Comparison of ENCODE assay signal across 10 cellular contexts in genomic region chr9:114097613-114098020, GRCh38. TPM values are rescaled to one million over a fixed set of nuclear protein-coding genes. Genes with fewer than 3 reads are reported as not detected.
A peak's percentile ranks its signal among the peaks of the same experiment; 100 is the strongest.
DNase-seq lines count a peak whose midpoint lies in the region; ATAC-seq, FAIRE-seq and TF ChIP-seq lines count a peak whose summit lies in the region.
"Had no signal": no experiment of that assay in that cellular context is flagged by ENCODE, and none has a peak within 500 bp of the region (broad histone marks: within the 10 kb centered on the region; RNA-seq: fewer than 3 reads in every experiment).

No MANE protein-coding gene starts in this region.

- in situ Hi-C loops in HepG2 (cut with HindIII; ENCODE audit: extremely low pct_ligation_motif_present, low pct_unique_long_range_greater_than_20kb), result loop anchor here (5.0 kb wide), 1 partner anchor 195 kb away; no protein-coding TSS in a partner anchor

- TF ChIP-seq CTCF in HepG2 (CRISPR knock-in tag; IDR thresholded peaks at IDR 0.05), result no peak
- TF ChIP-seq CTCF in thyroid gland (IDR thresholded peaks at IDR 0.05), result no peak

- intact Hi-C loops in activated T-helper 2 cell treated with anti-CD3 and anti-CD28 coated beads, Interferon-gamma antibody, Interleukin-2, Interleukin-4, amounts not matched to agents 10 μg/mL and 5 μg/mL and 100 μg/mL, durations not matched to agents 14 hours and 24 hours and 36 hours (cut with micrococcal nuclease), result no loop called here
- intact Hi-C loops in HepG2 (cut with micrococcal nuclease; ENCODE audit: unreplicated experiment) (no loop called here), thyroid gland (cut with DNase I) (no loop called here)

- H3K4me1 ChIP-seq in HepG2 (ENCODE audit: insufficient read depth, low read length) (peaks cover 53% of the 10 kb centered on the region), thyroid gland (peaks cover 7 to 16% of the 10 kb centered on the region in 2 donors)

- TF ChIP-seq POLR2A in HepG2 (IDR thresholded peaks at IDR 0.05; ENCODE audit: insufficient read depth in 1 of 2, low read depth in 2 of 2, low read length in 2 of 2), result no peak
- TF ChIP-seq POLR2A in thyroid gland (IDR thresholded peaks at IDR 0.05), result no peak

- H4K20me1 ChIP-seq in HepG2 (ENCODE audit: insufficient read depth, low read length), result no peaks in the 10 kb centered on the region

- H2AFZ ChIP-seq in HepG2 (ENCODE audit: low read length), result no peak overlapping the region

- 94% methylated on average over 18 of the region's 18 CpGs for WGBS in HepG2 (ENCODE audit: low lambda C conversion rate)
- WGBS in thyroid gland, 2 donors, result 32 to 33% methylated on average over 12 to 18 of the region's 18 CpGs

- peaks cover 40% of the 10 kb centered on the region for H3K27me3 Mint-ChIP-seq in activated T-cell treated with anti-CD3 and anti-CD28 coated beads, Interleukin-2, amount 50 U/mL, for 4 hours (ENCODE audit: low read depth)
- H3K27me3 Mint-ChIP-seq in activated T-helper 2 cell treated with anti-CD3 and anti-CD28 coated beads, Interferon-gamma antibody, Interleukin-2, Interleukin-4, amounts not matched to agents 10 μg/mL and 5 μg/mL and 100 μg/mL, durations not matched to agents 14 hours and 24 hours and 36 hours (ENCODE audit: low read depth), result peaks cover 26% of the 10 kb centered on the region

- H3K9ac ChIP-seq in HepG2 (ENCODE audit: insufficient read depth, low read depth, low read length), result no peak overlapping the region

- peak in 1 of 2 donors; percentile 6 for ATAC-seq in activated T-cell treated with anti-CD3 and anti-CD28 coated beads, Interleukin-2, amount 50 U/mL, for 4 hours
- ATAC-seq in HepG2, result no peak

- H3K4me3 Mint-ChIP-seq in activated T-cell treated with anti-CD3 and anti-CD28 coated beads, Interleukin-2, amount 50 U/mL, for 4 hours, result peak overlapping the region; percentile 46
- H3K4me3 Mint-ChIP-seq in activated T-helper 2 cell treated with anti-CD3 and anti-CD28 coated beads, Interferon-gamma antibody, Interleukin-2, Interleukin-4, amounts not matched to agents 10 μg/mL and 5 μg/mL and 100 μg/mL, durations not matched to agents 14 hours and 24 hours and 36 hours (ENCODE audit: low read depth), result peak overlapping the region; percentile 30

- H3K79me2 ChIP-seq in HepG2 (ENCODE audit: insufficient read depth, low read length), result no peaks in the 10 kb centered on the region

- no peak for TF ChIP-seq EP300 in HepG2 (IDR thresholded peaks at IDR 0.05; ENCODE audit: low read depth in 2 of 2, low read length in 2 of 2)
- no peak for TF ChIP-seq EP300 in HepG2 (CRISPR knock-in tag; IDR thresholded peaks at IDR 0.05; ENCODE audit: borderline replicate concordance)

- peaks cover 4% of the 10 kb centered on the region for H3K4me1 Mint-ChIP-seq in activated T-cell treated with anti-CD3 and anti-CD28 coated beads, Interleukin-2, amount 50 U/mL, for 4 hours (ENCODE audit: low read depth)
- H3K4me1 Mint-ChIP-seq in activated T-helper 2 cell treated with anti-CD3 and anti-CD28 coated beads, Interferon-gamma antibody, Interleukin-2, Interleukin-4, amounts not matched to agents 10 μg/mL and 5 μg/mL and 100 μg/mL, durations not matched to agents 14 hours and 24 hours and 36 hours (ENCODE audit: low read depth), result peaks cover 3% of the 10 kb centered on the region

- BruUV-seq in HepG2 (replicated peaks; lab: Mats Ljungman, UMichigan), result no TSS peak

- CTCF ChIA-PET in HepG2 (lab: Yijun Ruan, JAX; ENCODE audit: low intra/inter-chr PET ratio, low total read pairs), result no interaction called here

- H3K4me3 ChIP-seq in HepG2 (replicated peaks in 1 of 3; ENCODE audit: insufficient read depth in 1 of 3, low read depth in 2 of 3, low read length in 3 of 3) (no peak overlapping the region), thyroid gland (replicated peaks in 1 of 3) (peak overlapping the region in 2 of 3 donors; percentile 37 to 41)

- H3K36me3 Mint-ChIP-seq in activated T-cell treated with anti-CD3 and anti-CD28 coated beads, Interleukin-2, amount 50 U/mL, for 4 hours (ENCODE audit: insufficient read depth), result no peaks in the 10 kb centered on the region
- H3K36me3 Mint-ChIP-seq in activated T-helper 2 cell treated with anti-CD3 and anti-CD28 coated beads, Interferon-gamma antibody, Interleukin-2, Interleukin-4, amounts not matched to agents 10 μg/mL and 5 μg/mL and 100 μg/mL, durations not matched to agents 14 hours and 24 hours and 36 hours (ENCODE audit: low read depth), result no peaks in the 10 kb centered on the region

- H3K36me3 ChIP-seq in HepG2 (replicated peaks in 1 of 2; ENCODE audit: control insufficient read depth in 1 of 2, insufficient read depth in 2 of 2, low read length in 2 of 2) (peaks cover 3% of the 10 kb centered on the region in 2 experiments; a peak in 1 of 5 replicates), thyroid gland (peaks cover 0 to 4% of the 10 kb centered on the region in 2 donors)

- no peak overlapping the region for H3K4me2 ChIP-seq in HepG2 (ENCODE audit: low read depth, low read length)

- peaks cover 7% of the 10 kb centered on the region for H3K9me3 Mint-ChIP-seq in activated T-cell treated with anti-CD3 and anti-CD28 coated beads, Interleukin-2, amount 50 U/mL, for 4 hours
- H3K9me3 Mint-ChIP-seq in activated T-helper 2 cell treated with anti-CD3 and anti-CD28 coated beads, Interferon-gamma antibody, Interleukin-2, Interleukin-4, amounts not matched to agents 10 μg/mL and 5 μg/mL and 100 μg/mL, durations not matched to agents 14 hours and 24 hours and 36 hours, result no peaks in the 10 kb centered on the region

- POLR2A ChIA-PET in HepG2 (lab: Yijun Ruan, JAX), result interaction anchor here (2.0 kb wide), 1 partner anchor 21 kb away, joined by 5 read pairs; no protein-coding TSS in a partner anchor

- no peak for DNase-seq in activated T-cell treated with anti-CD3 and anti-CD28 coated beads, Interleukin-2, amount 50 U/mL, for 4 hours
- DNase-seq in activated T-cell treated with anti-CD3 and anti-CD28 coated beads, Interleukin-2, amount 50 U/mL, for 1 hour, result no peak
- no peak for DNase-seq in activated T-helper 2 cell treated with anti-CD3 and anti-CD28 coated beads, Interferon-gamma antibody, Interleukin-2, Interleukin-4, amounts not matched to agents 10 μg/mL and 5 μg/mL and 100 μg/mL, durations not matched to agents 14 hours and 24 hours and 36 hours (ENCODE audit: low spot score)
- DNase-seq in HepG2 (ENCODE audit: low spot score) (no peak), thyroid gland (peak; percentile 9 to 28), NCI-H2227 (lab: John Stamatoyannopoulos, UW; ENCODE audit: unreplicated experiment) (no peak), AG08395 (ENCODE audit: low spot score) (no peak)
- no peak for DNase-seq in effector CD8-positive, alpha-beta T cell (lab: John Stamatoyannopoulos, UW)
- DNase-seq: EL had no signal

- no peak for FAIRE-seq in HepG2 (lab: Jason Lieb, UNC)
- FAIRE-seq: frontal cortex had no signal

- H3K9me3 ChIP-seq in HepG2 (ENCODE audit: low read length) (peaks cover 8% of the 10 kb centered on the region), thyroid gland (no peaks in the 10 kb centered on the region)

- H3K27me3 ChIP-seq in HepG2 (ENCODE audit: control insufficient read depth in 1 of 2, insufficient read depth in 2 of 2, low read length in 2 of 2), result no peaks in the 10 kb centered on the region
- no peaks in the 10 kb centered on the region for H3K27me3 ChIP-seq in thyroid gland

- TF ChIP-seq RAD21 in HepG2 (CRISPR knock-in tag; IDR thresholded peaks at IDR 0.05), result no peak

- no peak overlapping the region for H3K27ac Mint-ChIP-seq in activated T-helper 2 cell treated with anti-CD3 and anti-CD28 coated beads, Interferon-gamma antibody, Interleukin-2, Interleukin-4, amounts not matched to agents 10 μg/mL and 5 μg/mL and 100 μg/mL, durations not matched to agents 14 hours and 24 hours and 36 hours

- H3K27ac ChIP-seq in HepG2 (ENCODE audit: extremely low read length, insufficient read depth, low read length) (no peak overlapping the region), thyroid gland (peak overlapping the region in 2 of 3 donors; percentile 28 to 88)

RNA-seq across cellular contexts. Expression of gene KIF12, which starts 1.5 kb away (rescaled TPM):
- under 1 TPM in 1 of 3 donors, not detected in 2; 0.10 TPM for total RNA-seq in activated T-cell treated with anti-CD3 and anti-CD28 coated beads, Interleukin-2, amount 50 U/mL, for 4 hours
- not detected in 2 replicates for total RNA-seq in activated T-helper 2 cell treated with anti-CD3 and anti-CD28 coated beads, Interferon-gamma antibody, Interleukin-2, Interleukin-4, amounts not matched to agents 10 μg/mL and 5 μg/mL and 100 μg/mL, durations not matched to agents 14 hours and 24 hours and 36 hours
- total RNA-seq in HepG2 (2016; rRNA removed; fragmentation: Illumina TruSeq; extraction: Trizol) (0.81 and 1.8 TPM in 2 replicates), thyroid gland (10 to 100 TPM; 13.4 to 56.0 (median 31.7) TPM)
- total RNA-seq in HepG2 (2016; cell fraction: cytosol; rRNA removed; fragmentation: Illumina TruSeq; extraction: Trizol; ENCODE audit: low read depth), result 0.61 and 1.1 TPM in 2 replicates
- total RNA-seq in HepG2 (2016; cell fraction: insoluble cytoplasmic fraction; rRNA removed; fragmentation: Illumina TruSeq; extraction: Trizol), result 0.94 and 1.8 TPM in 2 replicates
- total RNA-seq in HepG2 (2016; cell fraction: membrane; rRNA removed; fragmentation: Illumina TruSeq; extraction: Trizol), result 0.19 and 0.38 TPM in 2 replicates
- total RNA-seq in HepG2 (2016; cell fraction: nucleus; rRNA removed; fragmentation: Illumina TruSeq; extraction: Trizol), result 2.7 and 3.5 TPM in 2 replicates
- polyA plus RNA-seq in HepG2 (2011; rRNA removed), result 12.5 and 14.8 TPM in 2 replicates
- polyA plus RNA-seq in HepG2 (2011; cell fraction: cytosol; rRNA removed), result 1.6 and 3.1 TPM in 2 replicates
- 155 and 222 TPM in 2 replicates for polyA plus RNA-seq in HepG2 (2011; cell fraction: nucleus; rRNA removed)
- polyA plus RNA-seq in HepG2 (2012), result 6.2 and 7.2 TPM in 2 replicates
- polyA plus RNA-seq in HepG2 (2016; cell fraction: cytosol; fragmentation: Illumina TruSeq; extraction: Trizol; ENCODE audit: low read depth), result 0.14 and 0.26 TPM in 2 replicates
- 0.92 and 0.93 TPM in 2 replicates for polyA plus RNA-seq in HepG2 (2016; cell fraction: insoluble cytoplasmic fraction; fragmentation: Illumina TruSeq; extraction: Trizol; ENCODE audit: low read depth)
- polyA plus RNA-seq in HepG2 (2016; cell fraction: membrane; fragmentation: Illumina TruSeq; extraction: Trizol; ENCODE audit: low read depth), result 0.17 TPM in 1 of 2 replicates, not detected in the other
- polyA plus RNA-seq in HepG2 (2016; cell fraction: nucleus; fragmentation: Illumina TruSeq; extraction: Trizol; ENCODE audit: insufficient read depth, low read depth), result 8.0 and 11.0 TPM in 2 replicates
- 6.7 TPM in 1 of 2 replicates, not detected in the other for polyA minus RNA-seq in HepG2 (2011; rRNA and poly(A)+ RNA removed; ENCODE audit: low replicate concordance)
- polyA minus RNA-seq in HepG2 (2011; cell fraction: cytosol; rRNA and poly(A)+ RNA removed), result 1.1 and 1.3 TPM in 2 replicates
- polyA minus RNA-seq in HepG2 (2011; cell fraction: nucleus; rRNA and poly(A)+ RNA removed), result 11.6 and 13.7 TPM in 2 replicates

RNA-seq across cellular contexts. Expression of gene AMBP, which starts 19.5 kb away (rescaled TPM):
- 1 to 10 TPM; 1.1 to 1.7 (median 1.5) TPM for total RNA-seq in activated T-cell treated with anti-CD3 and anti-CD28 coated beads, Interleukin-2, amount 50 U/mL, for 4 hours
- not detected in 2 replicates for total RNA-seq in activated T-helper 2 cell treated with anti-CD3 and anti-CD28 coated beads, Interferon-gamma antibody, Interleukin-2, Interleukin-4, amounts not matched to agents 10 μg/mL and 5 μg/mL and 100 μg/mL, durations not matched to agents 14 hours and 24 hours and 36 hours
- total RNA-seq in HepG2 (2016; rRNA removed; fragmentation: Illumina TruSeq; extraction: Trizol) (612 and 1,510 TPM in 2 replicates), thyroid gland (1 to 10 TPM in 2 of 4 donors, under 1 TPM in 1, not detected in 1; 0.83 to 4.2 (median 2.1) TPM)
- total RNA-seq in HepG2 (2016; cell fraction: cytosol; rRNA removed; fragmentation: Illumina TruSeq; extraction: Trizol; ENCODE audit: low read depth), result 264 and 266 TPM in 2 replicates
- total RNA-seq in HepG2 (2016; cell fraction: insoluble cytoplasmic fraction; rRNA removed; fragmentation: Illumina TruSeq; extraction: Trizol), result 610 and 1,558 TPM in 2 replicates
- 284 and 296 TPM in 2 replicates for total RNA-seq in HepG2 (2016; cell fraction: membrane; rRNA removed; fragmentation: Illumina TruSeq; extraction: Trizol)
- total RNA-seq in HepG2 (2016; cell fraction: nucleus; rRNA removed; fragmentation: Illumina TruSeq; extraction: Trizol), result 1,103 and 1,244 TPM in 2 replicates
- polyA plus RNA-seq in HepG2 (2011; rRNA removed), result 2,580 and 3,919 TPM in 2 replicates
- 3,676 and 4,547 TPM in 2 replicates for polyA plus RNA-seq in HepG2 (2011; cell fraction: cytosol; rRNA removed)
- polyA plus RNA-seq in HepG2 (2011; cell fraction: nucleus; rRNA removed), result 1,589 and 2,063 TPM in 2 replicates
- 2,894 and 3,165 TPM in 2 replicates for polyA plus RNA-seq in HepG2 (2012)
- polyA plus RNA-seq in HepG2 (2016; cell fraction: cytosol; fragmentation: Illumina TruSeq; extraction: Trizol; ENCODE audit: low read depth), result 305 and 334 TPM in 2 replicates
- polyA plus RNA-seq in HepG2 (2016; cell fraction: insoluble cytoplasmic fraction; fragmentation: Illumina TruSeq; extraction: Trizol; ENCODE audit: low read depth), result 674 and 676 TPM in 2 replicates
- polyA plus RNA-seq in HepG2 (2016; cell fraction: membrane; fragmentation: Illumina TruSeq; extraction: Trizol; ENCODE audit: low read depth), result 279 and 293 TPM in 2 replicates
- polyA plus RNA-seq in HepG2 (2016; cell fraction: nucleus; fragmentation: Illumina TruSeq; extraction: Trizol; ENCODE audit: insufficient read depth, low read depth), result 2,037 and 2,236 TPM in 2 replicates
- polyA minus RNA-seq in HepG2 (2011; rRNA and poly(A)+ RNA removed; ENCODE audit: low replicate concordance), result 0.72 and 924 TPM in 2 replicates
- 612 and 1,026 TPM in 2 replicates for polyA minus RNA-seq in HepG2 (2011; cell fraction: cytosol; rRNA and poly(A)+ RNA removed)
- 323 and 565 TPM in 2 replicates for polyA minus RNA-seq in HepG2 (2011; cell fraction: nucleus; rRNA and poly(A)+ RNA removed)

RNA-seq across cellular contexts. Expression of gene COL27A1, which starts 57.7 kb away (rescaled TPM):
- 1 to 10 TPM; 1.4 to 2.8 (median 1.7) TPM for total RNA-seq in activated T-cell treated with anti-CD3 and anti-CD28 coated beads, Interleukin-2, amount 50 U/mL, for 4 hours
- 3.7 and 4.1 TPM in 2 replicates for total RNA-seq in activated T-helper 2 cell treated with anti-CD3 and anti-CD28 coated beads, Interferon-gamma antibody, Interleukin-2, Interleukin-4, amounts not matched to agents 10 μg/mL and 5 μg/mL and 100 μg/mL, durations not matched to agents 14 hours and 24 hours and 36 hours
- 13.1 and 71.3 TPM in 2 replicates for total RNA-seq in HepG2 (2016; rRNA removed; fragmentation: Illumina TruSeq; extraction: Trizol)
- 24.4 and 27.4 TPM in 2 replicates for total RNA-seq in HepG2 (2016; cell fraction: cytosol; rRNA removed; fragmentation: Illumina TruSeq; extraction: Trizol; ENCODE audit: low read depth)
- total RNA-seq in HepG2 (2016; cell fraction: insoluble cytoplasmic fraction; rRNA removed; fragmentation: Illumina TruSeq; extraction: Trizol), result 11.3 and 76.4 TPM in 2 replicates
- total RNA-seq in HepG2 (2016; cell fraction: membrane; rRNA removed; fragmentation: Illumina TruSeq; extraction: Trizol), result 17.0 and 18.6 TPM in 2 replicates
- 127 and 145 TPM in 2 replicates for total RNA-seq in HepG2 (2016; cell fraction: nucleus; rRNA removed; fragmentation: Illumina TruSeq; extraction: Trizol)
- 89.1 and 105 TPM in 2 replicates for polyA plus RNA-seq in HepG2 (2011; rRNA removed)
- 8.5 and 16.4 TPM in 2 replicates for polyA plus RNA-seq in HepG2 (2011; cell fraction: cytosol; rRNA removed)
- 1,276 and 1,843 TPM in 2 replicates for polyA plus RNA-seq in HepG2 (2011; cell fraction: nucleus; rRNA removed)
- 63.8 and 83.6 TPM in 2 replicates for polyA plus RNA-seq in HepG2 (2012)
- 2.0 and 2.7 TPM in 2 replicates for polyA plus RNA-seq in HepG2 (2016; cell fraction: cytosol; fragmentation: Illumina TruSeq; extraction: Trizol; ENCODE audit: low read depth)
- 13.5 and 15.6 TPM in 2 replicates for polyA plus RNA-seq in HepG2 (2016; cell fraction: insoluble cytoplasmic fraction; fragmentation: Illumina TruSeq; extraction: Trizol; ENCODE audit: low read depth)
- 4.3 and 4.5 TPM in 2 replicates for polyA plus RNA-seq in HepG2 (2016; cell fraction: membrane; fragmentation: Illumina TruSeq; extraction: Trizol; ENCODE audit: low read depth)
- polyA plus RNA-seq in HepG2 (2016; cell fraction: nucleus; fragmentation: Illumina TruSeq; extraction: Trizol; ENCODE audit: insufficient read depth, low read depth), result 665 and 720 TPM in 2 replicates
- polyA minus RNA-seq in HepG2 (2011; rRNA and poly(A)+ RNA removed; ENCODE audit: low replicate concordance), result 11.6 and 59.4 TPM in 2 replicates
- polyA minus RNA-seq in HepG2 (2011; cell fraction: cytosol; rRNA and poly(A)+ RNA removed), result 5.5 and 10.9 TPM in 2 replicates
- 155 and 169 TPM in 2 replicates for polyA minus RNA-seq in HepG2 (2011; cell fraction: nucleus; rRNA and poly(A)+ RNA removed)
- total RNA-seq in thyroid gland, result 10 to 100 TPM in 2 of 4 donors, 1 to 10 TPM in 2; 6.7 to 32.5 (median 10.6) TPM

Comparison
In these comparisons a context has a peak if more than half of its experiments do, and no peak if none do; other contexts are left out.
1. DNase-seq: peak in thyroid gland (2 of 2); none in activated T-cell treated with anti-CD3 and anti-CD28 coated beads, Interleukin-2, amount 50 U/mL, for 4 hours (single experiment), activated T-cell treated with anti-CD3 and anti-CD28 coated beads, Interleukin-2, amount 50 U/mL, for 1 hour (single experiment), activated T-helper 2 cell treated with anti-CD3 and anti-CD28 coated beads, Interferon-gamma antibody, Interleukin-2, Interleukin-4, amounts not matched to agents 10 μg/mL and 5 μg/mL and 100 μg/mL, durations not matched to agents 14 hours and 24 hours and 36 hours (single experiment), HepG2 (single experiment), effector CD8-positive, alpha-beta T cell (single experiment), NCI-H2227 (single experiment) and AG08395 (single experiment).
2. H3K4me3 ChIP-seq: peak in thyroid gland (2 of 3); none in HepG2 (0 of 3).
3. RNA of gene AMBP, which starts 19.5 kb away (total RNA-seq): 264 to 1,558 TPM in HepG2; 0.83 to 4.2 TPM in thyroid gland, 1.1 to 1.7 TPM in activated T-cell treated with anti-CD3 and anti-CD28 coated beads, Interleukin-2, amount 50 U/mL, for 4 hours and not detected in activated T-helper 2 cell treated with anti-CD3 and anti-CD28 coated beads, Interferon-gamma antibody, Interleukin-2, Interleukin-4, amounts not matched to agents 10 μg/mL and 5 μg/mL and 100 μg/mL, durations not matched to agents 14 hours and 24 hours and 36 hours; every median in the first group is over 10 times any median in the second.